19 cellular contexts compared by ENCODE assay signal in genomic region chr2:157931542-157931941, GRCh38.
"Had no signal": no experiment of that assay in that cellular context is flagged by ENCODE, and none has a peak within 500 bp of the region (broad histone marks: within the 10 kb centered on the region; RNA-seq: fewer than 3 reads in every experiment).

No MANE protein-coding gene starts in this region.

- H3K4me3 ChIP-seq: left ventricle myocardium inferior, pancreas, thoracic aorta, upper lobe of left lung had no signal

- H3K9me3 ChIP-seq: pancreas, thoracic aorta, upper lobe of left lung had no signal

- ATAC-seq: activated CD4-positive, alpha-beta T cell treated with anti-CD3 and anti-CD28 coated beads for 36 hours; foreskin keratinocyte; naive thymus-derived CD8-positive, alpha-beta T cell; pancreas; sciatic nerve; stimulated activated naive B cell treated with anti-CD40 and anti-IgM and Interleukin-4, amounts not matched to agents 10 μg/mL and 1 μg/mL and 100 μg/mL, for 72 hours; T-helper 17 cell had no signal

- H3K36me3 ChIP-seq: left ventricle myocardium inferior, pancreas, thoracic aorta, upper lobe of left lung had no signal

- H3K27ac ChIP-seq: foreskin keratinocyte, left ventricle myocardium inferior, pancreas, thoracic aorta, upper lobe of left lung had no signal

- H3K4me1 ChIP-seq: pancreas, upper lobe of left lung had no signal

- DNase-seq: activated CD4-positive, alpha-beta memory T cell treated with anti-CD3 and anti-CD28 coated beads for 36 hours; activated CD4-positive, alpha-beta T cell treated with anti-CD3 and anti-CD28 coated beads for 36 hours; activated gamma-delta T cell treated with Interleukin-2 at 50 U/mL for 16 hours; activated T-cell treated with anti-CD3 and anti-CD28 coated beads for 4 hours; dermis blood vessel endothelial cell; effector memory CD4-positive, alpha-beta T cell; foreskin keratinocyte; glutamatergic neuron; hypothalamus; kidney; left ventricle myocardium inferior; naive thymus-derived CD8-positive, alpha-beta T cell; pancreas; stimulated activated CD4-positive, alpha-beta T cell treated with anti-CD3 and anti-CD28 coated beads, Interleukin-4, amount 100 ng/mL, for 4 hours; stimulated activated naive B cell treated with anti-CD40 and anti-IgM and Interleukin-4, amounts not matched to agents 10 μg/mL and 1 μg/mL and 100 μg/mL, for 72 hours; T-helper 17 cell; upper lobe of left lung had no signal

- H3K27me3 ChIP-seq: pancreas, upper lobe of left lung had no signal

- FAIRE-seq: kidney, pancreas had no signal
